1 cellular context compared by ENCODE assay signal in genomic region chr3:193295985-193296384, GRCh38.
TF ChIP-seq lines count a peak whose summit lies in the region.

No MANE protein-coding gene starts in this region.

TF ChIP-seq in GM23338, 12 proteins besides CTCF, POLR2A, EP300 and RAD21 (continued from another document):
- TF ChIP-seq, protein P1, sequence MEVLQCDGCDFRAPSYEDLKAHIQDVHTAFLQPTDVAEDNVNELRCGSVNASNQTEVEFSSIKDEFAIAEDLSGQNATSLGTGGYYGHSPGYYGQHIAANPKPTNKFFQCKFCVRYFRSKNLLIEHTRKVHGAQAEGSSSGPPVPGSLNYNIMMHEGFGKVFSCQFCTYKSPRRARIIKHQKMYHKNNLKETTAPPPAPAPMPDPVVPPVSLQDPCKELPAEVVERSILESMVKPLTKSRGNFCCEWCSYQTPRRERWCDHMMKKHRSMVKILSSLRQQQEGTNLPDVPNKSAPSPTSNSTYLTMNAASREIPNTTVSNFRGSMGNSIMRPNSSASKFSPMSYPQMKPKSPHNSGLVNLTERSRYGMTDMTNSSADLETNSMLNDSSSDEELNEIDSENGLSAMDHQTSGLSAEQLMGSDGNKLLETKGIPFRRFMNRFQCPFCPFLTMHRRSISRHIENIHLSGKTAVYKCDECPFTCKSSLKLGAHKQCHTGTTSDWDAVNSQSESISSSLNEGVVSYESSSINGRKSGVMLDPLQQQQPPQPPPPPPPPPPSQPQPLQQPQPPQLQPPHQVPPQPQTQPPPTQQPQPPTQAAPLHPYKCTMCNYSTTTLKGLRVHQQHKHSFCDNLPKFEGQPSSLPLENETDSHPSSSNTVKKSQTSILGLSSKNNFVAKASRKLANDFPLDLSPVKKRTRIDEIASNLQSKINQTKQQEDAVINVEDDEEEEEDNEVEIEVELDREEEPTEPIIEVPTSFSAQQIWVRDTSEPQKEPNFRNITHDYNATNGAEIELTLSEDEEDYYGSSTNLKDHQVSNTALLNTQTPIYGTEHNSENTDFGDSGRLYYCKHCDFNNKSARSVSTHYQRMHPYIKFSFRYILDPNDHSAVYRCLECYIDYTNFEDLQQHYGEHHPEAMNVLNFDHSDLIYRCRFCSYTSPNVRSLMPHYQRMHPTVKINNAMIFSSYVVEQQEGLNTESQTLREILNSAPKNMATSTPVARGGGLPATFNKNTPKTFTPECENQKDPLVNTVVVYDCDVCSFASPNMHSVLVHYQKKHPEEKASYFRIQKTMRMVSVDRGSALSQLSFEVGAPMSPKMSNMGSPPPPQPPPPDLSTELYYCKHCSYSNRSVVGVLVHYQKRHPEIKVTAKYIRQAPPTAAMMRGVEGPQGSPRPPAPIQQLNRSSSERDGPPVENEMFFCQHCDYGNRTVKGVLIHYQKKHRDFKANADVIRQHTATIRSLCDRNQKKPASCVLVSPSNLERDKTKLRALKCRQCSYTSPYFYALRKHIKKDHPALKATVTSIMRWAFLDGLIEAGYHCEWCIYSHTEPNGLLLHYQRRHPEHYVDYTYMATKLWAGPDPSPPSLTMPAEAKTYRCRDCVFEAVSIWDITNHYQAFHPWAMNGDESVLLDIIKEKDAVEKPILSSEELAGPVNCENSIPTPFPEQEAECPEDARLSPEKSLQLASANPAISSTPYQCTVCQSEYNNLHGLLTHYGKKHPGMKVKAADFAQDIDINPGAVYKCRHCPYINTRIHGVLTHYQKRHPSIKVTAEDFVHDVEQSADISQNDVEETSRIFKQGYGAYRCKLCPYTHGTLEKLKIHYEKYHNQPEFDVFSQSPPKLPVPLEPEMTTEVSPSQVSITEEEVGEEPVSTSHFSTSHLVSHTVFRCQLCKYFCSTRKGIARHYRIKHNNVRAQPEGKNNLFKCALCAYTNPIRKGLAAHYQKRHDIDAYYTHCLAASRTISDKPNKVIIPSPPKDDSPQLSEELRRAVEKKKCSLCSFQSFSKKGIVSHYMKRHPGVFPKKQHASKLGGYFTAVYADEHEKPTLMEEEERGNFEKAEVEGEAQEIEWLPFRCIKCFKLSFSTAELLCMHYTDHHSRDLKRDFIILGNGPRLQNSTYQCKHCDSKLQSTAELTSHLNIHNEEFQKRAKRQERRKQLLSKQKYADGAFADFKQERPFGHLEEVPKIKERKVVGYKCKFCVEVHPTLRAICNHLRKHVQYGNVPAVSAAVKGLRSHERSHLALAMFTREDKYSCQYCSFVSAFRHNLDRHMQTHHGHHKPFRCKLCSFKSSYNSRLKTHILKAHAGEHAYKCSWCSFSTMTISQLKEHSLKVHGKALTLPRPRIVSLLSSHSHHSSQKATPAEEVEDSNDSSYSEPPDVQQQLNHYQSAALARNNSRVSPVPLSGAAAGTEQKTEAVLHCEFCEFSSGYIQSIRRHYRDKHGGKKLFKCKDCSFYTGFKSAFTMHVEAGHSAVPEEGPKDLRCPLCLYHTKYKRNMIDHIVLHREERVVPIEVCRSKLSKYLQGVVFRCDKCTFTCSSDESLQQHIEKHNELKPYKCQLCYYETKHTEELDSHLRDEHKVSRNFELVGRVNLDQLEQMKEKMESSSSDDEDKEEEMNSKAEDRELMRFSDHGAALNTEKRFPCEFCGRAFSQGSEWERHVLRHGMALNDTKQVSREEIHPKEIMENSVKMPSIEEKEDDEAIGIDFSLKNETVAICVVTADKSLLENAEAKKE (CRISPR knock-in tag; IDR thresholded peaks at IDR 0.05): no peak
- TF ChIP-seq JUNB (IDR thresholded peaks at IDR 0.05; ENCODE audit: unreplicated experiment) (no peak), STAT1 (IDR thresholded peaks at IDR 0.05; ENCODE audit: unreplicated experiment) (no peak), POLR2AphosphoS5 (IDR thresholded peaks at IDR 0.05; ENCODE audit: low read depth) (no peak), ZNF331 (CRISPR knock-in tag; IDR thresholded peaks at IDR 0.05; ENCODE audit: low read depth) (no peak), EZH2 (IDR thresholded peaks at IDR 0.05; ENCODE audit: low read depth, unreplicated experiment) (no peak), REST (IDR thresholded peaks at IDR 0.05; ENCODE audit: unreplicated experiment) (no peak), ZNF114 (CRISPR knock-in tag; IDR thresholded peaks at IDR 0.05) (no peak)
TF ChIP-seq in GM23338: peak in this region for 0.
